7 cellular contexts compared by ENCODE assay signal in the genomic region with DNA sequence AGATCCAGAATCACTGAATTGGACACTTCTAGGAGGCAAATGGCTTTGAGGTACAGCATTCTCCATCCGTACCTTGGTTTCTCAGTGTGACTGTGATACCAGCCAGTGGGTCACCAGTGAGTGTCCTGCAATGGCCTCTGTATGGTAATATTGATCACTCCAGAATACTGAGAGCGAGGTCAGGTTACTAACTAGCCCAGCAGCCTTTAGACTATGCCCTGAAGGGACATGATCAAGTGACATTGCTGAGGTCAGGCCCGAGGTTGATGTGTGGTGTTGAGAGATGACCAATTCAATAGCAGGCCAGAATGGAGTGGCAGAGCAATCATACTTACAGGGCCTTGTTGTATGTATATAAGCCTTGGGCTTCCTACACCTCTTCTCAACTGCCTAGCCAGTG.
"Had no signal": no experiment of that assay in that cellular context is flagged by ENCODE, and none has a peak within 500 bp of the region (broad histone marks: within the 10 kb centered on the region; RNA-seq: fewer than 3 reads in every experiment).

No MANE protein-coding gene starts in this region.

- H3K4me2 ChIP-seq: GM23338 had no signal

- ATAC-seq: GM23338, K562 had no signal

- H3K4me3 ChIP-seq: GM23338, K562 had no signal

- DNase-seq: H9, HCEC 1CT, IMR-90 had no signal

- FAIRE-seq: H1, H54, K562 had no signal

- H3K27ac Mint-ChIP-seq: GM23338, H9 had no signal

- H3K4me3 Mint-ChIP-seq: GM23338, H9 had no signal

- H2AFZ ChIP-seq: GM23338 had no signal

- H3K4me1 Mint-ChIP-seq: GM23338, H9 had no signal
